Comparison of ENCODE assay signal across 13 cellular contexts in the genomic region with DNA sequence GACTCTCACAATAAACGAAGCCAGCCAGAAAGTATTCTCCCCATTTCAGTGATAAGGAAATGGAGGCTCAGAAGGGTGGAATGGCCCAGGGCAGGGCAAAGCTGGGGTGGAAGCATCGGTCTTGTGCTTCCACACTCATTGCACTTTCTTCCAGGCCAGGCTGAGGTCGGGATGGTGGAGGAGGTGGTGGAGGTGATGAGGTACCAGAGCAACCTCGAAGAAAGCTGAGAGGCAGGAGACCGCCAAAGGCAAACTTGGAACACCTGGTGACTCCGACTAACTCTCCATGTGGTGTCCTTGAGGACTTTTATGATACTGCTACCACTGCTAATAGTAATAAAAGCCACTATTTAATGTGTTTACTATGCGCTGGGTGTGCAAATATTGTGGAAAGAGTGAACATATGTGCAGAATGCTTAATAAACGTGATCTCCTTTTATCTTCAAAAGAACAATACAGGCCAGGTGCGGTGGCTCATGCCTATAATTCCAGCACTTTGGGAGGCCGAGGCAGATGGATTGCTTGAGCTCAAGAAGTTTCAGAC. TPM values are rescaled to one million over a fixed set of nuclear protein-coding genes. Genes with fewer than 3 reads are reported as not detected.
DNase-seq lines count a peak whose midpoint lies in the region; ATAC-seq and TF ChIP-seq lines count a peak whose summit lies in the region.
"Had no signal": no experiment of that assay in that cellular context is flagged by ENCODE, and none has a peak within 500 bp of the region (broad histone marks: within the 10 kb centered on the region; RNA-seq: fewer than 3 reads in every experiment).

No MANE protein-coding gene starts in this region.

- H3K4me1 ChIP-seq in OCI-LY7 (ENCODE audit: insufficient read depth, low read length, poor library complexity, severe bottlenecking) (peaks cover 99% of the 10 kb centered on the region), subcutaneous abdominal adipose tissue (ENCODE audit: control insufficient read depth in 5 of 5, insufficient read depth in 5 of 5, low read length in 5 of 5) (peaks cover 21 to 67% (median 61%) of the 10 kb centered on the region in 5 donors), SJCRH30 (peaks cover 61% of the 10 kb centered on the region)

- POLR2A ChIA-PET in activated CD4-positive, alpha-beta T cell treated with anti-CD3 and anti-CD28 coated beads for 36 hours (lab: Charles Lee): interaction anchor here (0.6 to 8.9 kb wide), 8 partner anchors 11 to 112 kb away, joined by 3 to 207 read pairs (median 17); a partner anchor contains a TSS
- POLR2A ChIA-PET in OCI-LY7 (lab: Charles Lee): interaction anchor here (0.9 to 23.3 kb wide), 4 partner anchors 21 to 476 kb away, joined by 3 to 458 read pairs (median 122); a partner anchor contains a TSS

- H3K27me3 ChIP-seq in subcutaneous abdominal adipose tissue (ENCODE audit: control insufficient read depth in 5 of 5, insufficient read depth in 4 of 5, low read length in 5 of 5) (peaks cover 0 to 4% (median 0%) of the 10 kb centered on the region in 5 donors), SJCRH30 (no peaks in the 10 kb centered on the region)

- intact Hi-C loops in activated CD4-positive, alpha-beta T cell treated with anti-CD3 and anti-CD28 coated beads for 36 hours (cut with DNase I, micrococcal nuclease): loop anchor here in 1 of 2 experiments (5.0 kb wide), 1 partner anchor 339 kb away; a partner anchor contains a TSS
- intact Hi-C loops in OCI-LY7 (cut with micrococcal nuclease; ENCODE audit: unreplicated experiment): no loop called here

- H3K9me2 ChIP-seq in OCI-LY7 (ENCODE audit: insufficient read depth, low read length): no peaks in the 10 kb centered on the region

- H3K27ac Mint-ChIP-seq in activated CD4-positive, alpha-beta T cell treated with anti-CD3 and anti-CD28 coated beads for 36 hours: peak overlapping the region; percentile 98

- H3K79me2 ChIP-seq in OCI-LY7 (ENCODE audit: insufficient read depth, low read depth, low read length): peaks cover 9% of the 10 kb centered on the region; the same call in 1 of the 2 replicates

- no peak overlapping the region for H2AFZ ChIP-seq in OCI-LY7 (ENCODE audit: low read length)

- H3K4me1 Mint-ChIP-seq in activated CD4-positive, alpha-beta T cell treated with anti-CD3 and anti-CD28 coated beads for 36 hours: peaks cover 70% of the 10 kb centered on the region

- peaks cover 5% of the 10 kb centered on the region for H3K36me3 Mint-ChIP-seq in activated CD4-positive, alpha-beta T cell treated with anti-CD3 and anti-CD28 coated beads for 36 hours (ENCODE audit: low read depth)

- DNase-seq in activated CD4-positive, alpha-beta T cell treated with anti-CD3 and anti-CD28 coated beads for 36 hours: peak; percentile 24
- no peak for DNase-seq in activated CD4-positive, alpha-beta T cell treated with anti-CD3 and anti-CD28 coated beads, Interleukin-2, amount 50 U/mL, for 4 hours
- DNase-seq in OCI-LY7 (ENCODE audit: low spot score) (no peak), germinal center (ENCODE audit: low spot score) (peak; percentile 3), SJCRH30 (no peak), NOMO-1 treated with DMSO at 0.1 percent for 48 hours (lab: John Stamatoyannopoulos, UW; ENCODE audit: unreplicated experiment) (no peak)
- DNase-seq in stimulated activated CD4-positive, alpha-beta T cell treated with anti-CD3 and anti-CD28 coated beads, Interleukin-1b, Interleukin-23, amount 100 ng/mL, for 48 hours: no peak
- DNase-seq: activated CD4-positive, alpha-beta T cell treated with anti-CD3 and anti-CD28 coated beads, Interleukin-2, amount 50 U/mL, for 1 hour; AML-193; mesendoderm had no signal

- H3K27me3 Mint-ChIP-seq in activated CD4-positive, alpha-beta T cell treated with anti-CD3 and anti-CD28 coated beads for 36 hours: no peaks in the 10 kb centered on the region

- no peaks in the 10 kb centered on the region for H3K36me3 ChIP-seq in OCI-LY7 (ENCODE audit: insufficient read depth, low read length)
- H3K36me3 ChIP-seq in subcutaneous abdominal adipose tissue (ENCODE audit: control insufficient read depth in 5 of 5, insufficient read depth in 5 of 5, low read length in 5 of 5): no peaks in the 10 kb centered on the region
- no peaks in the 10 kb centered on the region for H3K36me3 ChIP-seq in SJCRH30

- no peak for TF ChIP-seq CTCF in OCI-LY7 (conservative IDR thresholded peaks at IDR 0.05; ENCODE audit: low read length)

- no peaks in the 10 kb centered on the region for H4K20me1 ChIP-seq in OCI-LY7 (ENCODE audit: insufficient read depth, low read length)

- CTCF ChIA-PET in activated CD4-positive, alpha-beta T cell treated with anti-CD3 and anti-CD28 coated beads for 36 hours (lab: Charles Lee): interaction anchor here (1.6 to 12.6 kb wide), 9 partner anchors 9 to 51 kb away, joined by 6 to 150 read pairs (median 18); no protein-coding TSS in a partner anchor
- CTCF ChIA-PET in OCI-LY7 (lab: Charles Lee; ENCODE audit: unreplicated experiment): interaction anchor here (0.6 to 1.3 kb wide), 7 partner anchors 12 to 37 kb away, joined by 3 to 5 read pairs (median 3); no protein-coding TSS in a partner anchor

- peak overlapping the region; percentile 93 for H3K4me2 ChIP-seq in OCI-LY7 (ENCODE audit: low read length)

- no TSS peak for BruUV-seq in OCI-LY7 (replicated peaks; lab: Mats Ljungman, UMichigan)

- ATAC-seq in activated CD4-positive, alpha-beta T cell treated with anti-CD3 and anti-CD28 coated beads for 36 hours: no peak

- H3K27ac ChIP-seq in OCI-LY7 (ENCODE audit: low read depth, low read length, poor library complexity, severe bottlenecking) (peak overlapping the region; percentile 99), subcutaneous abdominal adipose tissue (ENCODE audit: low read depth, low read length) (peak overlapping the region; percentile 90), SJCRH30 (no peak overlapping the region; the same call in 1 of the 2 replicates)

- no peaks in the 10 kb centered on the region for H3K9me3 Mint-ChIP-seq in activated CD4-positive, alpha-beta T cell treated with anti-CD3 and anti-CD28 coated beads for 36 hours (ENCODE audit: low read depth)

- peak overlapping the region; percentile 78 for H3K4me3 Mint-ChIP-seq in activated CD4-positive, alpha-beta T cell treated with anti-CD3 and anti-CD28 coated beads for 36 hours

- H3K9me3 ChIP-seq in OCI-LY7 (ENCODE audit: low read length) (no peaks in the 10 kb centered on the region), subcutaneous abdominal adipose tissue (ENCODE audit: control insufficient read depth in 5 of 5, low read length in 5 of 5) (no peaks in the 10 kb centered on the region), SJCRH30 (replicated peaks) (no peaks in the 10 kb centered on the region)

- H3K9ac ChIP-seq in subcutaneous abdominal adipose tissue (ENCODE audit: low read length in 5 of 5): peak overlapping the region in 1 of 5 donors; percentile 13

- H3K4me3 ChIP-seq in OCI-LY7 (ENCODE audit: low read depth, low read length, poor library complexity, severe bottlenecking): peak overlapping the region; percentile 60
- H3K4me3 ChIP-seq in subcutaneous abdominal adipose tissue (ENCODE audit: low read depth in 1 of 5, low read length in 5 of 5): no peak overlapping the region
- no peak overlapping the region for H3K4me3 ChIP-seq in SJCRH30

RNA-seq across cellular contexts. Expression of a gene that starts 16.9 kb away (rescaled TPM):
- 100 to 1,000 TPM; 114 to 142 TPM for total RNA-seq in activated CD4-positive, alpha-beta T cell treated with anti-CD3 and anti-CD28 coated beads for 36 hours
- total RNA-seq in OCI-LY7 (2014; rRNA removed; shearing (Covaris generic)): 146 and 156 TPM in 2 replicates
- total RNA-seq in OCI-LY7 (2022): 99.5 and 102 TPM in 2 replicates
- 59.8 and 63.1 TPM in 2 replicates for total RNA-seq in SJCRH30 (2014; rRNA removed; shearing (Covaris generic))

RNA-seq across cellular contexts. Expression of a gene that starts 59.0 kb away (rescaled TPM):
- under 1 TPM; 0.63 to 0.80 TPM for total RNA-seq in activated CD4-positive, alpha-beta T cell treated with anti-CD3 and anti-CD28 coated beads for 36 hours
- total RNA-seq in OCI-LY7 (2014; rRNA removed; shearing (Covaris generic)): 1.9 TPM in 2 replicates
- 3.6 and 4.6 TPM in 2 replicates for total RNA-seq in OCI-LY7 (2022)
- total RNA-seq in SJCRH30 (2014; rRNA removed; shearing (Covaris generic)): 0.08 and 0.18 TPM in 2 replicates
- total RNA-seq: endothelial cell of umbilical vein, NCI-H460 had no signal

Comparison
In these comparisons a context has a peak if more than half of its experiments do, and no peak if none do; other contexts are left out.
1. DNase-seq: peak in activated CD4-positive, alpha-beta T cell treated with anti-CD3 and anti-CD28 coated beads for 36 hours (single experiment) and germinal center (single experiment); none in activated CD4-positive, alpha-beta T cell treated with anti-CD3 and anti-CD28 coated beads, Interleukin-2, amount 50 U/mL, for 4 hours (0 of 2), OCI-LY7 (single experiment), SJCRH30 (0 of 2), stimulated activated CD4-positive, alpha-beta T cell treated with anti-CD3 and anti-CD28 coated beads, Interleukin-1b, Interleukin-23, amount 100 ng/mL, for 48 hours (single experiment) and NOMO-1 treated with DMSO at 0.1 percent for 48 hours (single experiment).